ENCODE assay signal across 22 cellular contexts in genomic region chr11:33068611-33069340, GRCh38. TPM values are rescaled to one million over a fixed set of nuclear protein-coding genes. Genes with fewer than 3 reads are reported as not detected.
"Had no signal": no experiment of that assay in that cellular context is flagged by ENCODE, and none has a peak within 500 bp of the region (broad histone marks: within the 10 kb centered on the region; RNA-seq: fewer than 3 reads in every experiment).

No MANE protein-coding gene starts in this region.

- H3K27me3 Mint-ChIP-seq: activated CD8-positive, alpha-beta T cell treated with anti-CD3 and anti-CD28 coated beads for 36 hours; activated naive CD4-positive, alpha-beta T cell treated with anti-CD3 and anti-CD28 coated beads, Interleukin-2, amount 10 ng/mL, durations not matched to agents 7 days and 5 days; activated naive CD8-positive, alpha-beta T cell treated with anti-CD3 and anti-CD28 coated beads, Interleukin-2, amount 10 ng/mL, durations not matched to agents 7 days and 5 days; T-cell had no signal

- DNase-seq: activated CD4-positive, alpha-beta T cell treated with anti-CD3 and anti-CD28 coated beads for 4 hours; activated CD8-positive, alpha-beta memory T cell treated with anti-CD3 and anti-CD28 coated beads, Interleukin-2, amount 50 U/mL, for 4 hours; activated CD8-positive, alpha-beta T cell treated with anti-CD3 and anti-CD28 coated beads for 36 hours; activated gamma-delta T cell treated with Interleukin-2 at 50 U/mL for 16 hours; activated naive CD4-positive, alpha-beta T cell treated with anti-CD3 and anti-CD28 coated beads, Interleukin-2, amount 10 ng/mL, durations not matched to agents 7 days and 5 days; activated naive CD8-positive, alpha-beta T cell treated with anti-CD3 and anti-CD28 coated beads, Interleukin-2, amount 10 ng/mL, durations not matched to agents 7 days and 5 days; activated T-cell treated with anti-CD3 and anti-CD28 coated beads, Interleukin-2, amount 50 U/mL, for 72 hours; adrenal gland; anterior cingulate cortex; caudate nucleus; NCI-H1048; NCI-H146; NCI-H187 treated with DMSO at 0.1 percent for 48 hours; NCI-H2081 treated with DMSO at 0.1 percent for 48 hours; NCI-H446; NCI-H524; PC-3; SIG-M5; T-cell; WERI-Rb-1 had no signal

- H3K4me3 Mint-ChIP-seq: activated CD8-positive, alpha-beta T cell treated with anti-CD3 and anti-CD28 coated beads for 36 hours; activated naive CD4-positive, alpha-beta T cell treated with anti-CD3 and anti-CD28 coated beads, Interleukin-2, amount 10 ng/mL, durations not matched to agents 7 days and 5 days; activated naive CD8-positive, alpha-beta T cell treated with anti-CD3 and anti-CD28 coated beads, Interleukin-2, amount 10 ng/mL, durations not matched to agents 7 days and 5 days; activated T-cell treated with anti-CD3 and anti-CD28 coated beads, Interleukin-2, amount 50 U/mL, for 72 hours; T-cell had no signal

- H3K27ac Mint-ChIP-seq: activated CD8-positive, alpha-beta T cell treated with anti-CD3 and anti-CD28 coated beads for 36 hours; activated naive CD4-positive, alpha-beta T cell treated with anti-CD3 and anti-CD28 coated beads, Interleukin-2, amount 10 ng/mL, durations not matched to agents 7 days and 5 days; activated naive CD8-positive, alpha-beta T cell treated with anti-CD3 and anti-CD28 coated beads, Interleukin-2, amount 10 ng/mL, durations not matched to agents 7 days and 5 days; activated T-cell treated with anti-CD3 and anti-CD28 coated beads, Interleukin-2, amount 50 U/mL, for 72 hours; activated T-helper 2 cell treated with anti-CD3 and anti-CD28 coated beads, Interferon-gamma antibody, Interleukin-2, Interleukin-4, amounts not matched to agents 10 μg/mL and 5 μg/mL and 100 μg/mL, durations not matched to agents 14 hours and 24 hours and 36 hours; T-cell had no signal

- H3K27ac ChIP-seq: adrenal gland, WERI-Rb-1 had no signal

- H3K4me3 ChIP-seq: adrenal gland had no signal

- ATAC-seq: activated CD4-positive, CD25-positive, alpha-beta regulatory T cell treated with anti-CD3 and anti-CD28 coated beads, Interleukin-2, amount 50 U/mL, for 24 hours; activated CD8-positive, alpha-beta T cell treated with anti-CD3 and anti-CD28 coated beads for 36 hours; activated T-cell treated with anti-CD3 and anti-CD28 coated beads, Interleukin-2, amount 50 U/mL, for 72 hours; PC-3; T-cell had no signal

- H3K9me3 Mint-ChIP-seq: activated CD8-positive, alpha-beta T cell treated with anti-CD3 and anti-CD28 coated beads for 36 hours; activated naive CD4-positive, alpha-beta T cell treated with anti-CD3 and anti-CD28 coated beads, Interleukin-2, amount 10 ng/mL, durations not matched to agents 7 days and 5 days; activated naive CD8-positive, alpha-beta T cell treated with anti-CD3 and anti-CD28 coated beads, Interleukin-2, amount 10 ng/mL, durations not matched to agents 7 days and 5 days; activated T-cell treated with anti-CD3 and anti-CD28 coated beads, Interleukin-2, amount 50 U/mL, for 72 hours; activated T-helper 2 cell treated with anti-CD3 and anti-CD28 coated beads, Interferon-gamma antibody, Interleukin-2, Interleukin-4, amounts not matched to agents 10 μg/mL and 5 μg/mL and 100 μg/mL, durations not matched to agents 14 hours and 24 hours and 36 hours; T-cell had no signal

- H3K4me1 ChIP-seq: adrenal gland had no signal

- H3K27me3 ChIP-seq: adrenal gland had no signal

RNA-seq across cellular contexts. Expression of gene DEPDC7, which starts 53.1 kb away (rescaled TPM):
- total RNA-seq: PC-3 had no signal
